Comparison of ENCODE assay signal across 1 cellular context in genomic region chr2:238942080-238942761, GRCh38.
A peak's percentile ranks its signal among the peaks of the same experiment; 100 is the strongest.
TF ChIP-seq lines count a peak whose summit lies in the region.

No MANE protein-coding gene starts in this region.

TF ChIP-seq in HepG2, 621 proteins besides CTCF, POLR2A, EP300 and RAD21:
- TF ChIP-seq CHD4 (IDR thresholded peaks at IDR 0.05; ENCODE audit: borderline replicate concordance, low read length) (no peak), ELK4 (CRISPR knock-in tag; IDR thresholded peaks at IDR 0.05; ENCODE audit: borderline replicate concordance) (no peak), CEBPB (IDR thresholded peaks at IDR 0.05; ENCODE audit: borderline replicate concordance, low read depth, low read length) (0 out of 2 replicates have a peak, but pooled peaks have one; percentile 31), ZFP82 (CRISPR knock-in tag; IDR thresholded peaks at IDR 0.05; ENCODE audit: borderline replicate concordance) (no peak)
